In genomic region chr5:36665638-36666037, GRCh38 we compare ENCODE assay signal across 25 cellular contexts.
"Had no signal": no experiment of that assay in that cellular context is flagged by ENCODE, and none has a peak within 500 bp of the region (broad histone marks: within the 10 kb centered on the region; RNA-seq: fewer than 3 reads in every experiment).

No MANE protein-coding gene starts in this region.

- H3K4me1 Mint-ChIP-seq: immature natural killer cell; naive B cell; stimulated activated naive B cell treated with anti-CD40 and anti-IgM and Interleukin-4, amounts not matched to agents 10 μg/mL and 1 μg/mL and 100 μg/mL, for 72 hours had no signal

- H3K36me3 ChIP-seq: esophagus muscularis mucosa, lower lobe of right lung, neural progenitor cell, sigmoid colon, thyroid gland had no signal

- H2AFZ ChIP-seq: neural progenitor cell had no signal

- H3K9ac ChIP-seq: neural progenitor cell had no signal

- H3K4me2 ChIP-seq: neural progenitor cell had no signal

- ATAC-seq: heart right ventricle; left colon; left ventricle myocardium superior; lower lobe of right lung; mucosa of descending colon; natural killer cell treated with Interleukin-12 subunit alpha and Interleukin-12 subunit beta and Interleukin-15 and Interleukin-18, amount 100 ng/mL, for 72 hours; psoas muscle; right cardiac atrium; stimulated activated naive B cell treated with anti-CD40 and anti-IgM and Interleukin-4, amounts not matched to agents 10 μg/mL and 1 μg/mL and 100 μg/mL, for 72 hours had no signal

- H3K9me3 ChIP-seq: esophagus muscularis mucosa, heart right ventricle, lower lobe of right lung, mucosa of descending colon, psoas muscle, sigmoid colon, thyroid gland had no signal

- H3K4me3 Mint-ChIP-seq: immature natural killer cell; naive B cell; natural killer cell treated with Interleukin-12 subunit alpha and Interleukin-12 subunit beta and Interleukin-15 and Interleukin-18, amount 100 ng/mL, for 72 hours; neural progenitor cell; stimulated activated naive B cell treated with anti-CD40 and anti-IgM and Interleukin-4, amounts not matched to agents 10 μg/mL and 1 μg/mL and 100 μg/mL, for 72 hours; stimulated activated naive CD8-positive, alpha-beta T cell treated with anti-CD3 and anti-CD28 coated beads, Interleukin-15, Interleukin-2, amounts not matched to agents 100 ng/mL and 50 ng/mL, for 24 hours; type B pancreatic cell had no signal

- H3K27ac Mint-ChIP-seq: immature natural killer cell; naive B cell; natural killer cell treated with Interleukin-12 subunit alpha and Interleukin-12 subunit beta and Interleukin-15 and Interleukin-18, amount 100 ng/mL, for 72 hours; neural progenitor cell; stimulated activated naive B cell treated with anti-CD40 and anti-IgM and Interleukin-4, amounts not matched to agents 10 μg/mL and 1 μg/mL and 100 μg/mL, for 72 hours; stimulated activated naive CD8-positive, alpha-beta T cell treated with anti-CD3 and anti-CD28 coated beads, Interleukin-15, Interleukin-2, amounts not matched to agents 100 ng/mL and 50 ng/mL, for 24 hours; type B pancreatic cell had no signal

- DNase-seq: effector CD8-positive, alpha-beta T cell; foreskin melanocyte; glutamatergic neuron; heart right ventricle; hypothalamus; immature natural killer cell; islet precursor cell; kidney glomerular epithelial cell; left colon; left ventricle myocardium superior; lower lobe of right lung; mucosa of descending colon; naive B cell; nucleus accumbens; psoas muscle; right cardiac atrium; sigmoid colon; stimulated activated CD4-positive, alpha-beta T cell treated with anti-CD3 and anti-CD28 coated beads, Interleukin-4, amount 100 ng/mL, for 4 hours; stimulated activated naive B cell treated with anti-CD40 and anti-IgM and Interleukin-4, amounts not matched to agents 10 μg/mL and 1 μg/mL and 100 μg/mL, for 72 hours; thyroid gland had no signal

- H3K27me3 ChIP-seq: esophagus muscularis mucosa, heart right ventricle, neural progenitor cell, sigmoid colon, thyroid gland had no signal

- H3K9me3 Mint-ChIP-seq: immature natural killer cell; naive B cell; natural killer cell treated with Interleukin-12 subunit alpha and Interleukin-12 subunit beta and Interleukin-15 and Interleukin-18, amount 100 ng/mL, for 72 hours; neural progenitor cell; stimulated activated naive B cell treated with anti-CD40 and anti-IgM and Interleukin-4, amounts not matched to agents 10 μg/mL and 1 μg/mL and 100 μg/mL, for 72 hours; stimulated activated naive CD8-positive, alpha-beta T cell treated with anti-CD3 and anti-CD28 coated beads, Interleukin-15, Interleukin-2, amounts not matched to agents 100 ng/mL and 50 ng/mL, for 24 hours; type B pancreatic cell had no signal

- H3K4me3 ChIP-seq: esophagus muscularis mucosa, heart right ventricle, lower lobe of right lung, mucosa of descending colon, neural progenitor cell, psoas muscle, sigmoid colon, thyroid gland had no signal

- H3K36me3 Mint-ChIP-seq: immature natural killer cell; naive B cell; natural killer cell treated with Interleukin-12 subunit alpha and Interleukin-12 subunit beta and Interleukin-15 and Interleukin-18, amount 100 ng/mL, for 72 hours; stimulated activated naive B cell treated with anti-CD40 and anti-IgM and Interleukin-4, amounts not matched to agents 10 μg/mL and 1 μg/mL and 100 μg/mL, for 72 hours had no signal

- H3K27ac ChIP-seq: esophagus muscularis mucosa, lower lobe of right lung, neural progenitor cell, psoas muscle, sigmoid colon, thyroid gland had no signal

- H3K27me3 Mint-ChIP-seq: stimulated activated naive B cell treated with anti-CD40 and anti-IgM and Interleukin-4, amounts not matched to agents 10 μg/mL and 1 μg/mL and 100 μg/mL, for 72 hours; type B pancreatic cell had no signal

- H3K4me1 ChIP-seq: esophagus muscularis mucosa, psoas muscle, sigmoid colon had no signal
